10 cellular contexts compared by ENCODE assay signal in genomic region chr11:64925536-64926449, GRCh38. TPM values are rescaled to one million over a fixed set of nuclear protein-coding genes. Genes with fewer than 3 reads are reported as not detected.
A peak's percentile ranks its signal among the peaks of the same experiment; 100 is the strongest.
DNase-seq lines count a peak whose midpoint lies in the region; ATAC-seq and TF ChIP-seq lines count a peak whose summit lies in the region.
"Had no signal": no experiment of that assay in that cellular context is flagged by ENCODE, and none has a peak within 500 bp of the region (broad histone marks: within the 10 kb centered on the region; RNA-seq: fewer than 3 reads in every experiment).

No MANE protein-coding gene starts in this region.

- no peaks in the 10 kb centered on the region for H3K9me3 ChIP-seq in DND-41 (ENCODE audit: insufficient read depth, low read length, severe bottlenecking)
- H3K9me3 ChIP-seq in SJSA1 (replicated peaks): no peaks in the 10 kb centered on the region
- H3K9me3 ChIP-seq in esophagus (ENCODE audit: control insufficient read depth in 2 of 2, insufficient read depth in 1 of 2, low read depth in 1 of 2, low read length in 1 of 2): no peaks in the 10 kb centered on the region
- H3K9me3 ChIP-seq in trophoblast cell (ENCODE audit: insufficient read depth, low read depth, low read length): peaks cover 2% of the 10 kb centered on the region

- H3K27ac ChIP-seq in DND-41 (ENCODE audit: low read length) (no peak overlapping the region), SJSA1 (no peak overlapping the region), esophagus (ENCODE audit: low read depth in 2 of 2, low read length in 1 of 2) (no peak overlapping the region), trophoblast cell (ENCODE audit: low read depth, low read length) (no peak overlapping the region)

- peaks cover 10% of the 10 kb centered on the region for H3K36me3 ChIP-seq in DND-41 (ENCODE audit: insufficient read depth, low read length)
- H3K36me3 ChIP-seq in SJSA1: peaks cover 43% of the 10 kb centered on the region
- H3K36me3 ChIP-seq in esophagus (ENCODE audit: control insufficient read depth in 2 of 2, insufficient read depth in 2 of 2, low read length in 1 of 2): peaks cover 0 to 28% of the 10 kb centered on the region in 2 donors
- H3K36me3 ChIP-seq in trophoblast cell (ENCODE audit: control insufficient read depth in 1 of 2, insufficient read depth in 2 of 2, low read length in 2 of 2): peaks cover 4 to 12% of the 10 kb centered on the region in 2 experiments

- no peak overlapping the region for H3K4ac ChIP-seq in trophoblast cell (ENCODE audit: low read depth, low read length)

- peak overlapping the region in 1 of 2 experiments; percentile 59; a peak in 2 of 4 replicates for H3K4me3 ChIP-seq in DND-41 (ENCODE audit: low read depth in 1 of 2, low read length in 2 of 2)
- peak overlapping the region; percentile 77 for H3K4me3 ChIP-seq in SJSA1
- H3K4me3 ChIP-seq in esophagus (ENCODE audit: low read depth in 1 of 2, low read length in 2 of 2): peak overlapping the region; percentile 75 to 79
- no peak overlapping the region for H3K4me3 ChIP-seq in trophoblast cell (ENCODE audit: low read depth, low read length)

- H3K79me2 ChIP-seq in DND-41 (ENCODE audit: insufficient read depth, low read length) (no peaks in the 10 kb centered on the region; the same call in 1 of the 2 replicates), trophoblast cell (ENCODE audit: control insufficient read depth, insufficient read depth, low read length, poor library complexity) (peaks cover 3% of the 10 kb centered on the region)

- DNase-seq in DND-41: no peak
- peak in 1 of 2 experiments; percentile 59 for DNase-seq in SJSA1 (ENCODE audit: low read depth in 1 of 2, low spot score in 2 of 2)
- no peak for DNase-seq in trophoblast cell
- no peak for DNase-seq in NCI-H510A (lab: John Stamatoyannopoulos, UW)
- no peak for DNase-seq in NAMALWA (ENCODE audit: low spot score)
- DNase-seq in head of caudate nucleus: no peak
- DNase-seq: activated CD4-positive, alpha-beta T cell treated with anti-CD3 and anti-CD28 coated beads for 4 hours had no signal

- ATAC-seq in DND-41 (ENCODE audit: insufficient read depth, low read depth) (no peak), HG03432 (IDR thresholded peaks at IDR 0.05; ENCODE audit: unreplicated experiment) (no peak)

- H3K4me2 ChIP-seq in DND-41 (ENCODE audit: insufficient read depth, low read length) (peak overlapping the region; percentile 93), trophoblast cell (ENCODE audit: low read length) (peak overlapping the region; percentile 95)

- H2AFZ ChIP-seq in DND-41 (ENCODE audit: low read depth, low read length): no peak overlapping the region
- no peak overlapping the region for H2AFZ ChIP-seq in trophoblast cell (ENCODE audit: insufficient read depth, low read length, poor library complexity)

- 57 to 61% methylated on average over 23 to 24 of the region's 24 CpGs for WGBS in esophagus, 2 donors
- WGBS in trophoblast cell (ENCODE audit: extremely low coverage, insufficient coverage, insufficient read length): no CpG with 5 or more reads among the region's 24 CpGs

- H4K20me1 ChIP-seq in DND-41 (ENCODE audit: insufficient read depth, low read length): no peaks in the 10 kb centered on the region

- H2BK12ac ChIP-seq in trophoblast cell (ENCODE audit: low read length): no peak overlapping the region

- H3K4me1 ChIP-seq in DND-41 (ENCODE audit: insufficient read depth, low read length) (peaks cover 26% of the 10 kb centered on the region), SJSA1 (replicated peaks) (peaks cover 16% of the 10 kb centered on the region), esophagus (ENCODE audit: control insufficient read depth in 2 of 2, insufficient read depth in 2 of 2, low read length in 1 of 2) (peaks cover 0 to 6% of the 10 kb centered on the region in 2 donors), trophoblast cell (ENCODE audit: control insufficient read depth in 1 of 2, insufficient read depth in 2 of 2, low read length in 2 of 2) (peaks cover 0 to 2% of the 10 kb centered on the region in 2 experiments)

- no peak overlapping the region for H3K23ac ChIP-seq in trophoblast cell (ENCODE audit: low read length)

- H4K12ac ChIP-seq in trophoblast cell (ENCODE audit: low read depth, low read length): no peak overlapping the region

- no peaks in the 10 kb centered on the region for H3K27me3 ChIP-seq in DND-41 (ENCODE audit: insufficient read depth, low read length, poor library complexity)
- H3K27me3 ChIP-seq in SJSA1 (replicated peaks): no peaks in the 10 kb centered on the region
- no peaks in the 10 kb centered on the region for H3K27me3 ChIP-seq in esophagus (ENCODE audit: control insufficient read depth in 1 of 2, insufficient read depth in 2 of 2, low read length in 2 of 2)
- H3K27me3 ChIP-seq in trophoblast cell (ENCODE audit: insufficient read depth, low read length): no peaks in the 10 kb centered on the region

- H4K91ac ChIP-seq in trophoblast cell (ENCODE audit: low read depth, low read length): no peak overlapping the region

- TF ChIP-seq CTCF in DND-41 (IDR thresholded peaks at IDR 0.05; ENCODE audit: borderline replicate concordance, extremely low read depth, low read length, poor library complexity, severe bottlenecking): no peak

- no peak overlapping the region for H2AK5ac ChIP-seq in trophoblast cell (ENCODE audit: low read length)

- H4K8ac ChIP-seq in trophoblast cell (ENCODE audit: low read depth, low read length): peak overlapping the region; percentile 51

- intact Hi-C loops in head of caudate nucleus (cut with DNase I): loop anchor here (10.0 kb wide), 1 partner anchor 189 kb away; the partner anchor contains the start of genes TM7SF2 and ZNHIT2

- peaks cover 9% of the 10 kb centered on the region for H3K79me1 ChIP-seq in trophoblast cell (ENCODE audit: low read length)

- no peak overlapping the region for H3K14ac ChIP-seq in trophoblast cell (ENCODE audit: low read length)

- no peak overlapping the region for H2BK120ac ChIP-seq in trophoblast cell (ENCODE audit: insufficient read depth, low read length, poor library complexity)

- no peak overlapping the region for H2BK5ac ChIP-seq in trophoblast cell (ENCODE audit: low read depth, low read length, poor library complexity)

- H3K18ac ChIP-seq in trophoblast cell (ENCODE audit: low read length): no peak overlapping the region

- H3K9ac ChIP-seq in DND-41 (ENCODE audit: low read depth, low read length) (peak overlapping the region; percentile 58; the same call in 1 of the 2 replicates), trophoblast cell (ENCODE audit: low read length) (no peak overlapping the region)

RNA-seq across cellular contexts. Expression of gene PPP2R5B, which starts 1.3 kb away (rescaled TPM):
- total RNA-seq in SJSA1 (2014; rRNA removed; shearing (Covaris generic)): 20.6 and 30.6 TPM in 2 replicates
- 10 to 100 TPM in 1 of 2 donors, 1 to 10 TPM in 1; 6.6 to 11.0 TPM for polyA plus RNA-seq in esophagus
- polyA plus RNA-seq in trophoblast cell (2013): 10.5 and 11.1 TPM in 2 replicates

RNA-seq across cellular contexts. Expression of gene ATG2A, which starts 8.8 kb away (rescaled TPM):
- 22.5 and 23.2 TPM in 2 replicates for total RNA-seq in SJSA1 (2014; rRNA removed; shearing (Covaris generic))
- 10 to 100 TPM; 10.4 to 11.4 TPM for polyA plus RNA-seq in esophagus
- 16.5 and 17.3 TPM in 2 replicates for polyA plus RNA-seq in trophoblast cell (2013)

RNA-seq across cellular contexts. Expression of gene GPHA2, which starts 9.9 kb away (rescaled TPM):
- not detected in 2 replicates for total RNA-seq in SJSA1 (2014; rRNA removed; shearing (Covaris generic))
- polyA plus RNA-seq in esophagus: not detected
- polyA plus RNA-seq in trophoblast cell (2013): 0.19 TPM in 1 of 2 replicates, not detected in the other
- total RNA-seq: HT1080 had no signal

RNA-seq across cellular contexts. Expression of gene MAJIN, which starts 46.1 kb away (rescaled TPM):
- not detected in 2 replicates for total RNA-seq in SJSA1 (2014; rRNA removed; shearing (Covaris generic))
- not detected for polyA plus RNA-seq in esophagus
- not detected in 2 replicates for polyA plus RNA-seq in trophoblast cell (2013)
- total RNA-seq: HT1080 had no signal

RNA-seq across cellular contexts. Expression of gene EHD1, which starts 47.4 kb away (rescaled TPM):
- total RNA-seq in SJSA1 (2014; rRNA removed; shearing (Covaris generic)): 75.2 and 85.7 TPM in 2 replicates
- polyA plus RNA-seq in esophagus: 10 to 100 TPM; 16.1 to 28.7 TPM
- 138 and 148 TPM in 2 replicates for polyA plus RNA-seq in trophoblast cell (2013)
